9 cellular contexts compared by ENCODE assay signal in genomic region chr15:70447927-70448698, GRCh38.
DNase-seq lines count a peak whose midpoint lies in the region; ATAC-seq and TF ChIP-seq lines count a peak whose summit lies in the region.
"Had no signal": no experiment of that assay in that cellular context is flagged by ENCODE, and none has a peak within 500 bp of the region (broad histone marks: within the 10 kb centered on the region; RNA-seq: fewer than 3 reads in every experiment).

No MANE protein-coding gene starts in this region.

- no peaks in the 10 kb centered on the region for H3K4me1 ChIP-seq in prostate gland (replicated peaks)

- H3K4me3 ChIP-seq in prostate gland: no peak overlapping the region
- H3K4me3 ChIP-seq: thoracic aorta had no signal

- no peaks in the 10 kb centered on the region for H3K9me3 Mint-ChIP-seq in mesothelial cell of epicardium

- peak overlapping the region; percentile 71 for H3K27ac Mint-ChIP-seq in mesothelial cell of epicardium

- peaks cover 29% of the 10 kb centered on the region for H3K4me1 Mint-ChIP-seq in mesothelial cell of epicardium

- no peaks in the 10 kb centered on the region for H3K27me3 ChIP-seq in prostate gland (replicated peaks; ENCODE audit: insufficient read depth)

- no peak for TF ChIP-seq POLR2A in prostate gland (IDR thresholded peaks at IDR 0.05)

- 47% methylated on average over 29 of the region's 29 CpGs for WGBS in prostate gland

- DNase-seq in AML-193 (lab: John Stamatoyannopoulos, UW): peak; percentile 37 to 48
- peak; percentile 9 for DNase-seq in NCI-H2227 treated with DMSO at 0.1 percent for 48 hours (lab: John Stamatoyannopoulos, UW)
- DNase-seq in activated T-cell treated with anti-CD3 and anti-CD28 coated beads, Interleukin-2, amount 50 U/mL, for 48 hours: peak; percentile 37 to 49
- peak; percentile 49 to 67 for DNase-seq in mesothelial cell of epicardium (ENCODE audit: low spot score in 2 of 2, unreplicated experiment in 2 of 2)
- no peak for DNase-seq in amniotic stem cell (lab: John Stamatoyannopoulos, UW)
- no peak for DNase-seq in prostate gland (ENCODE audit: low spot score)

- ATAC-seq in HG03135 (IDR thresholded peaks at IDR 0.05; ENCODE audit: unreplicated experiment) (no peak), GM18519 (IDR thresholded peaks at IDR 0.05; ENCODE audit: low FRiP score, unreplicated experiment) (no peak)

- no peak overlapping the region for H3K4me3 Mint-ChIP-seq in mesothelial cell of epicardium

- no peaks in the 10 kb centered on the region for H3K36me3 Mint-ChIP-seq in mesothelial cell of epicardium

- intact Hi-C loops in prostate gland (cut with DNase I): no loop called here

- H3K9me3 ChIP-seq in prostate gland: no peaks in the 10 kb centered on the region
- H3K9me3 ChIP-seq: thoracic aorta had no signal

- H3K27ac ChIP-seq in prostate gland: no peak overlapping the region
- H3K27ac ChIP-seq: thoracic aorta had no signal

- TF ChIP-seq CTCF in mesothelial cell of epicardium (IDR thresholded peaks at IDR 0.05; ENCODE audit: unreplicated experiment) (no peak), prostate gland (IDR thresholded peaks at IDR 0.05) (no peak)

- H3K27me3 Mint-ChIP-seq in mesothelial cell of epicardium (ENCODE audit: low read depth): peaks cover 29% of the 10 kb centered on the region

- no peaks in the 10 kb centered on the region for H3K36me3 ChIP-seq in prostate gland
- H3K36me3 ChIP-seq: thoracic aorta had no signal

Comparison
In these comparisons a context has a peak if more than half of its experiments do, and no peak if none do; other contexts are left out.
1. DNase-seq: peak in AML-193 (2 of 2), NCI-H2227 treated with DMSO at 0.1 percent for 48 hours (single experiment), activated T-cell treated with anti-CD3 and anti-CD28 coated beads, Interleukin-2, amount 50 U/mL, for 48 hours (2 of 2) and mesothelial cell of epicardium (2 of 2); none in amniotic stem cell (single experiment) and prostate gland (single experiment).